In the genomic region with DNA sequence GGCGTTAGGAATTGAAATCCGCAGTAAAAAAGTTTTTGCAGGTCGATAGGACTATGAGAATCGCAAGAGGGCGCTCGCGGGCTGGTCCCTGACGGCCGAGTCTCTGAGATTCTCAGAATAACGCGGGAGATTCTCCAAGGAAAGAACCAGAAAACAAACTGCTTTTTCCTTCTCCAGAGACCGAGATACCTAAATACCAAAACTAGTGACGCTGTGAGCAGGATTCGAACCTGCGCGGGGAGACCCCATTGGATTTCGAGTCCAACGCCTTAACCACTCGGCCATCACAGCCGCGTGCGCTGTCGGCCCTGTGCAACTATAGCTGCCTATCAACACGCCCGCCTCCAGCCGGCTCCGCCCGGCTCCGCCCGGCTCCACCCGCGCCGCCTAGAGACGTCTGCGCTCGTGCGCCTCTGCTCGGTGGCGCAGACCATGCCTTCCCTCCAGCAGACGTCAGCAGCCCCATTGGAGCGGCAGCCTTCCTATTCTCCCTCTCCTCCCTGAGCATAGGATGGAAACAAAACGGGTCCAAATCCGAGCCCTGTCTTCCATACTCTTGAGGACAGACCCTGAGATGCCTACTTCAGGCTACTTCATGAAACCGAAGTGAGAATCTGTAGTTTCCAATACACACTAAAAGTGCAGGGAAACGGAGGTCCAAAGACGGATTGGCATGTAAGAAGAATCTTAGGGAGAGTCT, we compare ENCODE assay signal across 8 cellular contexts. TPM values are rescaled to one million over a fixed set of nuclear protein-coding genes. Genes with fewer than 3 reads are reported as not detected.
A peak's percentile ranks its signal among the peaks of the same experiment; 100 is the strongest.
DNase-seq lines count a peak whose midpoint lies in the region; TF ChIP-seq lines count a peak whose summit lies in the region.

No MANE protein-coding gene starts in this region.

- no peak overlapping the region for H3K27ac Mint-ChIP-seq in activated naive CD4-positive, alpha-beta T cell treated with anti-CD3 and anti-CD28 coated beads, Interleukin-2, amount 10 ng/mL, durations not matched to agents 7 days and 5 days

- no peaks in the 10 kb centered on the region for H3K9me3 Mint-ChIP-seq in activated naive CD4-positive, alpha-beta T cell treated with anti-CD3 and anti-CD28 coated beads, Interleukin-2, amount 10 ng/mL, durations not matched to agents 7 days and 5 days

- H3K27me3 Mint-ChIP-seq in activated naive CD4-positive, alpha-beta T cell treated with anti-CD3 and anti-CD28 coated beads, Interleukin-2, amount 10 ng/mL, durations not matched to agents 7 days and 5 days: peaks cover 15% of the 10 kb centered on the region

- H3K4me3 Mint-ChIP-seq in activated naive CD4-positive, alpha-beta T cell treated with anti-CD3 and anti-CD28 coated beads, Interleukin-2, amount 10 ng/mL, durations not matched to agents 7 days and 5 days: no peak overlapping the region

- TF ChIP-seq POLR2A in testis (IDR thresholded peaks at IDR 0.05): peak; percentile 47

- DNase-seq in GM04504 (ENCODE audit: low read depth) (peak; percentile 97), HEK293T (ENCODE audit: extremely low spot score) (peak; percentile 89), MV-4-11 (lab: John Stamatoyannopoulos, UW) (peak; percentile 98), SJSA1 (ENCODE audit: low read depth in 1 of 2, low spot score in 2 of 2) (peak; percentile 94 to 99), globus pallidus (ENCODE audit: low spot score) (peak; percentile 90), occipital lobe (lab: John Stamatoyannopoulos, UW) (peak; percentile 88), testis (peak; percentile 95)
- peak; percentile 97 for DNase-seq in activated naive CD4-positive, alpha-beta T cell treated with anti-CD3 and anti-CD28 coated beads, Interleukin-2, amount 10 ng/mL, durations not matched to agents 7 days and 5 days

- H3K4me3 ChIP-seq in SJSA1 (peak overlapping the region; percentile 36), testis (peak overlapping the region; percentile 13 to 51)

- H3K27ac ChIP-seq in SJSA1 (peak overlapping the region; percentile 19), testis (peak overlapping the region; percentile 95 to 96)

- POLR2A ChIA-PET in HEK293T (lab: Yijun Ruan, JAX): interaction anchor here (1.0 to 5.8 kb wide), 7 partner anchors 14 to 243 kb away, joined by 3 to 53 read pairs (median 4); partner anchors contain the start of genes PER1 and SLC25A35

- WGBS in testis, 2 donors: 1 to 2% methylated on average over 17 to 45 of the region's 46 CpGs

- CTCF ChIA-PET in HEK293T (lab: Yijun Ruan, JAX): interaction anchor here (1.4 to 2.4 kb wide), 2 partner anchors 65 to 108 kb away, joined by 4 to 6 read pairs; partner anchors contain the start of gene CTC1
- CTCF ChIA-PET in activated naive CD4-positive, alpha-beta T cell treated with anti-CD3 and anti-CD28 coated beads, Interleukin-2, amount 10 ng/mL, durations not matched to agents 7 days and 5 days (lab: Charles Lee): interaction anchor here (0.6 to 3.2 kb wide), 14 partner anchors 9 to 161 kb away, joined by 3 to 40 read pairs (median 4); partner anchors contain the start of gene PER1

- H3K36me3 Mint-ChIP-seq in activated naive CD4-positive, alpha-beta T cell treated with anti-CD3 and anti-CD28 coated beads, Interleukin-2, amount 10 ng/mL, durations not matched to agents 7 days and 5 days: peaks cover 18% of the 10 kb centered on the region

- peak; percentile 86 to 96 (median 95) for TF ChIP-seq CTCF in testis (IDR thresholded peaks at IDR 0.05)

- peaks cover 12% of the 10 kb centered on the region for H3K4me1 ChIP-seq in SJSA1 (replicated peaks)
- H3K4me1 ChIP-seq in testis: no peaks in the 10 kb centered on the region

- intact Hi-C loops in testis (cut with DNase I; ENCODE audit: low total_unique reads): no loop called here

- no peaks in the 10 kb centered on the region for H3K27me3 ChIP-seq in SJSA1 (replicated peaks)
- H3K27me3 ChIP-seq in testis: no peaks in the 10 kb centered on the region

- H3K36me3 ChIP-seq in SJSA1 (peaks cover 20% of the 10 kb centered on the region), testis (ENCODE audit: low read depth, missing control alignments) (no peaks in the 10 kb centered on the region)

- H3K9me3 ChIP-seq in SJSA1 (replicated peaks) (no peaks in the 10 kb centered on the region), testis (no peaks in the 10 kb centered on the region)

- peaks cover 10% of the 10 kb centered on the region for H3K4me1 Mint-ChIP-seq in activated naive CD4-positive, alpha-beta T cell treated with anti-CD3 and anti-CD28 coated beads, Interleukin-2, amount 10 ng/mL, durations not matched to agents 7 days and 5 days

TF ChIP-seq in HEK293T, 16 proteins besides CTCF, POLR2A, EP300 and RAD21:
- TF ChIP-seq, protein P1, sequence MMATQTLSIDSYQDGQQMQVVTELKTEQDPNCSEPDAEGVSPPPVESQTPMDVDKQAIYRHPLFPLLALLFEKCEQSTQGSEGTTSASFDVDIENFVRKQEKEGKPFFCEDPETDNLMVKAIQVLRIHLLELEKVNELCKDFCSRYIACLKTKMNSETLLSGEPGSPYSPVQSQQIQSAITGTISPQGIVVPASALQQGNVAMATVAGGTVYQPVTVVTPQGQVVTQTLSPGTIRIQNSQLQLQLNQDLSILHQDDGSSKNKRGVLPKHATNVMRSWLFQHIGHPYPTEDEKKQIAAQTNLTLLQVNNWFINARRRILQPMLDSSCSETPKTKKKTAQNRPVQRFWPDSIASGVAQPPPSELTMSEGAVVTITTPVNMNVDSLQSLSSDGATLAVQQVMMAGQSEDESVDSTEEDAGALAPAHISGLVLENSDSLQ (IDR thresholded peaks at IDR 0.05): 0 out of 2 replicates have a peak, but pooled peaks have one; percentile 49
- TF ChIP-seq L3MBTL2 (conservative IDR thresholded peaks at IDR 0.05) (peak; percentile 48; the same call in 1 of the 2 replicates), TARDBP (IDR thresholded peaks at IDR 0.05) (no peak), SP1 (IDR thresholded peaks at IDR 0.05) (no peak)

RNA-seq across cellular contexts. Expression of gene PER1, which starts 13.4 kb away (rescaled TPM):
- 1.0 and 8.3 TPM in 2 replicates for total RNA-seq in SJSA1 (2014; rRNA removed; shearing (Covaris generic))
- total RNA-seq in occipital lobe (7.8 TPM), testis (100 to 1,000 TPM in 1 of 2 donors, 10 to 100 TPM in 1; 96.0 to 119 TPM)
- polyA plus RNA-seq in testis (ENCODE audit: insufficient read depth, low read depth, low replicate concordance): 55.1 TPM

RNA-seq across cellular contexts. Expression of gene HES7, which starts 14.9 kb away (rescaled TPM):
- not detected in 2 replicates for total RNA-seq in SJSA1 (2014; rRNA removed; shearing (Covaris generic))
- total RNA-seq in occipital lobe (0.31 TPM), testis (under 1 TPM in 1 of 2 donors, not detected in 1; 0.31 TPM)
- 0.25 TPM for polyA plus RNA-seq in testis (ENCODE audit: insufficient read depth, low read depth, low replicate concordance)

RNA-seq across cellular contexts. Expression of gene ALOXE3, which starts 20.5 kb away (rescaled TPM):
- total RNA-seq in SJSA1 (2014; rRNA removed; shearing (Covaris generic)): not detected in 2 replicates
- 0.47 TPM for total RNA-seq in occipital lobe
- 1 to 10 TPM; 2.2 to 4.3 TPM for total RNA-seq in testis
- 2.7 TPM for polyA plus RNA-seq in testis (ENCODE audit: insufficient read depth, low read depth, low replicate concordance)

RNA-seq across cellular contexts. Expression of gene VAMP2, which starts 23.9 kb away (rescaled TPM):
- 2.9 and 9.7 TPM in 2 replicates for total RNA-seq in SJSA1 (2014; rRNA removed; shearing (Covaris generic))
- total RNA-seq in occipital lobe (27.9 TPM), testis (10 to 100 TPM; 66.3 to 76.5 TPM)
- 116 TPM for polyA plus RNA-seq in testis (ENCODE audit: insufficient read depth, low read depth, low replicate concordance)

RNA-seq across cellular contexts. Expression of gene TMEM107, which starts 37.4 kb away (rescaled TPM):
- 11.5 and 15.9 TPM in 2 replicates for total RNA-seq in SJSA1 (2014; rRNA removed; shearing (Covaris generic))
- total RNA-seq in occipital lobe (35.9 TPM), testis (10 to 100 TPM; 17.2 to 23.2 TPM)
- 31.8 TPM for polyA plus RNA-seq in testis (ENCODE audit: insufficient read depth, low read depth, low replicate concordance)

Comparison
In these comparisons a context has a peak if more than half of its experiments do, and no peak if none do; other contexts are left out.
1. Peak in every context shown above with its lines: DNase-seq, H3K4me3 ChIP-seq and H3K27ac ChIP-seq.
2. RNA of gene PER1, which starts 13.4 kb away (total RNA-seq): 96.0 to 119 TPM in testis; 1.0 to 8.3 TPM in SJSA1 and 7.8 TPM in occipital lobe (single experiment); every median in the first group is over 10 times any median in the second.